Comparison of ENCODE assay signal across 11 cellular contexts in genomic region chr20:31923388-31924271, GRCh38.
DNase-seq lines count a peak whose midpoint lies in the region; ATAC-seq and FAIRE-seq lines count a peak whose summit lies in the region.
"Had no signal": no experiment of that assay in that cellular context is flagged by ENCODE, and none has a peak within 500 bp of the region (broad histone marks: within the 10 kb centered on the region; RNA-seq: fewer than 3 reads in every experiment).

No MANE protein-coding gene starts in this region.

- DNase-seq in GM18507 (ENCODE audit: extremely low spot score, insufficient read length, low read depth) (peak; percentile 8), left kidney (ENCODE audit: low read depth, low spot score) (peak; percentile 66), NCI-H774 (lab: John Stamatoyannopoulos, UW) (no peak), NCI-H1105 (lab: John Stamatoyannopoulos, UW) (no peak), ACHN (no peak)
- no peak for DNase-seq in stimulated activated CD8-positive, alpha-beta memory T cell treated with anti-CD3 and anti-CD28 coated beads, Interleukin-4, amount 100 ng/mL, for 48 hours
- DNase-seq: activated CD4-positive, CD25-positive, alpha-beta regulatory T cell; amniotic stem cell; occipital lobe had no signal

- FAIRE-seq in GM18507 (lab: Jason Lieb, UNC), result peak; percentile 38

- ATAC-seq in GM21526 (IDR thresholded peaks at IDR 0.05; ENCODE audit: low FRiP score, unreplicated experiment), result peak; percentile 53
- ATAC-seq in HG03520 (IDR thresholded peaks at IDR 0.05; ENCODE audit: unreplicated experiment), result peak; percentile 51

- in situ Hi-C loops in ACHN (cut with HindIII; ENCODE audit: low pct_ligation_motif_present, low pct_unique_long_range_greater_than_20kb, low sequenced_read_pairs), result no loop called here

Comparison
In these comparisons a context has a peak if more than half of its experiments do, and no peak if none do; other contexts are left out.
1. DNase-seq: peak in GM18507 (single experiment) and left kidney (single experiment); none in stimulated activated CD8-positive, alpha-beta memory T cell treated with anti-CD3 and anti-CD28 coated beads, Interleukin-4, amount 100 ng/mL, for 48 hours (single experiment), NCI-H774 (single experiment), NCI-H1105 (single experiment) and ACHN (single experiment).